In genomic region chr7:18792866-18793595, GRCh38 we compare ENCODE assay signal across 15 cellular contexts.
A peak's percentile ranks its signal among the peaks of the same experiment; 100 is the strongest.
DNase-seq lines count a peak whose midpoint lies in the region; TF ChIP-seq lines count a peak whose summit lies in the region.
"Had no signal": no experiment of that assay in that cellular context is flagged by ENCODE, and none has a peak within 500 bp of the region (broad histone marks: within the 10 kb centered on the region; RNA-seq: fewer than 3 reads in every experiment).

No MANE protein-coding gene starts in this region.

- no peak overlapping the region for H3K4me3 Mint-ChIP-seq in nephron
- H3K4me3 Mint-ChIP-seq in CD4-positive, alpha-beta memory T cell: no peak overlapping the region
- H3K4me3 Mint-ChIP-seq: activated naive CD8-positive, alpha-beta T cell treated with anti-CD3 and anti-CD28 coated beads, Interleukin-2, amount 10 ng/mL, durations not matched to agents 7 days and 5 days; dendritic cell treated with granulocyte-macrophage colony-stimulating factor and Interleukin-4, amounts not matched to agents 40 ng/mL and 50 ng/mL, for 4 days; natural killer cell had no signal

- TF ChIP-seq CTCF in AG04449 (IDR thresholded peaks at IDR 0.05; ENCODE audit: insufficient read depth, low read length, missing control alignments) (no peak), esophagus muscularis mucosa (IDR thresholded peaks at IDR 0.05) (no peak), nephron (IDR thresholded peaks at IDR 0.05; ENCODE audit: unreplicated experiment in 3 of 3) (no peak)

- no peaks in the 10 kb centered on the region for H3K36me3 ChIP-seq in esophagus muscularis mucosa
- no peaks in the 10 kb centered on the region for H3K36me3 ChIP-seq in CD4-positive, alpha-beta memory T cell (ENCODE audit: insufficient read depth, low read length)

- H3K27ac ChIP-seq in esophagus muscularis mucosa (replicated peaks in 1 of 4): peak overlapping the region; percentile 57 to 69 (median 63)
- H3K27ac ChIP-seq in CD4-positive, alpha-beta memory T cell (ENCODE audit: low read depth, low read length): no peak overlapping the region
- H3K27ac ChIP-seq: skin epidermis, testis had no signal

- CTCF ChIA-PET in AG04449 (lab: Yijun Ruan, JAX): interaction anchor here (1.2 to 1.5 kb wide), 2 partner anchors 127 to 440 kb away, joined by 3 to 4 read pairs; no protein-coding TSS in a partner anchor
- CTCF ChIA-PET in CD4-positive, alpha-beta memory T cell (lab: Charles Lee; ENCODE audit: partially characterized antibody): no interaction called here

- H3K27ac Mint-ChIP-seq in nephron: peak overlapping the region; percentile 9 to 78 (median 13)
- peak overlapping the region in 1 of 7 donors; percentile 16 for H3K27ac Mint-ChIP-seq in CD4-positive, alpha-beta memory T cell
- H3K27ac Mint-ChIP-seq: activated naive CD8-positive, alpha-beta T cell treated with anti-CD3 and anti-CD28 coated beads, Interleukin-2, amount 10 ng/mL, durations not matched to agents 7 days and 5 days; dendritic cell treated with granulocyte-macrophage colony-stimulating factor and Interleukin-4, amounts not matched to agents 40 ng/mL and 50 ng/mL, for 4 days; natural killer cell had no signal

- H3K27me3 ChIP-seq in esophagus muscularis mucosa: no peaks in the 10 kb centered on the region
- H3K27me3 ChIP-seq in CD4-positive, alpha-beta memory T cell (ENCODE audit: insufficient read depth, low read length): no peaks in the 10 kb centered on the region
- H3K27me3 ChIP-seq: testis had no signal

- no peak for TF ChIP-seq POLR2A in esophagus muscularis mucosa (IDR thresholded peaks at IDR 0.05; ENCODE audit: low read depth)

- H3K9me3 ChIP-seq in esophagus muscularis mucosa: no peaks in the 10 kb centered on the region
- no peaks in the 10 kb centered on the region for H3K9me3 ChIP-seq in CD4-positive, alpha-beta memory T cell (ENCODE audit: control insufficient read depth in 1 of 2, low read length in 2 of 2)
- H3K9me3 ChIP-seq: Caco-2, testis had no signal

- H3K4me1 ChIP-seq in esophagus muscularis mucosa: peaks cover 0 to 31% (median 25%) of the 10 kb centered on the region in 4 donors
- H3K4me1 ChIP-seq in CD4-positive, alpha-beta memory T cell (ENCODE audit: insufficient read depth, low read length): no peaks in the 10 kb centered on the region
- H3K4me1 ChIP-seq: Caco-2, testis had no signal

- H3K4me3 ChIP-seq in AG04449 (ENCODE audit: low read depth, low read length): no peak overlapping the region
- H3K4me3 ChIP-seq in esophagus muscularis mucosa: peak overlapping the region in 3 of 4 donors; percentile 17 to 34 (median 24)
- H3K4me3 ChIP-seq in CD4-positive, alpha-beta memory T cell (ENCODE audit: low read length in 2 of 2): no peak overlapping the region
- H3K4me3 ChIP-seq: skin epidermis, testis had no signal

- H3K27me3 Mint-ChIP-seq in nephron (ENCODE audit: low read depth): no peaks in the 10 kb centered on the region
- H3K27me3 Mint-ChIP-seq in CD4-positive, alpha-beta memory T cell: no peaks in the 10 kb centered on the region
- H3K27me3 Mint-ChIP-seq: activated naive CD8-positive, alpha-beta T cell treated with anti-CD3 and anti-CD28 coated beads, Interleukin-2, amount 10 ng/mL, durations not matched to agents 7 days and 5 days; dendritic cell treated with granulocyte-macrophage colony-stimulating factor and Interleukin-4, amounts not matched to agents 40 ng/mL and 50 ng/mL, for 4 days had no signal

- peaks cover 16% of the 10 kb centered on the region for H3K4me1 Mint-ChIP-seq in nephron
- H3K4me1 Mint-ChIP-seq in CD4-positive, alpha-beta memory T cell: no peaks in the 10 kb centered on the region
- H3K4me1 Mint-ChIP-seq: activated naive CD8-positive, alpha-beta T cell treated with anti-CD3 and anti-CD28 coated beads, Interleukin-2, amount 10 ng/mL, durations not matched to agents 7 days and 5 days; natural killer cell had no signal

- intact Hi-C loops in esophagus muscularis mucosa (cut with DNase I): no loop called here
- intact Hi-C loops in CD4-positive, alpha-beta memory T cell (cut with micrococcal nuclease): no loop called here

- peaks cover 5% of the 10 kb centered on the region for H3K9me3 Mint-ChIP-seq in nephron
- peaks cover 0 to 15% (median 7%) of the 10 kb centered on the region in 8 donors for H3K9me3 Mint-ChIP-seq in CD4-positive, alpha-beta memory T cell
- H3K9me3 Mint-ChIP-seq: activated naive CD8-positive, alpha-beta T cell treated with anti-CD3 and anti-CD28 coated beads, Interleukin-2, amount 10 ng/mL, durations not matched to agents 7 days and 5 days had no signal

- POLR2A ChIA-PET in AG04449 (lab: Yijun Ruan, JAX): no interaction called here
- POLR2A ChIA-PET in CD4-positive, alpha-beta memory T cell (lab: Charles Lee; ENCODE audit: partially characterized antibody): no interaction called here

- DNase-seq in AG04449 (ENCODE audit: low read depth, low spot score) (peak; percentile 45), SHP77 (lab: John Stamatoyannopoulos, UW) (peak; percentile 49 to 61), esophagus muscularis mucosa (ENCODE audit: extremely low spot score) (no peak), HPDE6-E6E7 (ENCODE audit: extremely low spot score) (no peak), hippocampal formation (lab: John Stamatoyannopoulos, UW) (no peak), NCI-H2171 treated with DMSO at 0.1 percent for 48 hours (lab: John Stamatoyannopoulos, UW) (no peak)
- DNase-seq in CD4-positive, alpha-beta memory T cell: no peak
- DNase-seq: activated naive CD8-positive, alpha-beta T cell treated with anti-CD3 and anti-CD28 coated beads, Interleukin-2, amount 10 ng/mL, durations not matched to agents 7 days and 5 days; Caco-2; MM.1S; natural killer cell; testis had no signal

- no peaks in the 10 kb centered on the region for H3K36me3 Mint-ChIP-seq in nephron (ENCODE audit: low read depth)
- no peaks in the 10 kb centered on the region for H3K36me3 Mint-ChIP-seq in CD4-positive, alpha-beta memory T cell
- H3K36me3 Mint-ChIP-seq: activated naive CD8-positive, alpha-beta T cell treated with anti-CD3 and anti-CD28 coated beads, Interleukin-2, amount 10 ng/mL, durations not matched to agents 7 days and 5 days; natural killer cell had no signal

- TF ChIP-seq EP300 in esophagus muscularis mucosa (IDR thresholded peaks at IDR 0.05): no peak

- 54% methylated on average over 13 of the region's 13 CpGs for WGBS in esophagus muscularis mucosa

Comparison
In these comparisons a context has a peak if more than half of its experiments do, and no peak if none do; other contexts are left out.
1. DNase-seq: peak in AG04449 (single experiment) and SHP77 (2 of 2); none in esophagus muscularis mucosa (single experiment), HPDE6-E6E7 (single experiment), CD4-positive, alpha-beta memory T cell (0 of 5), hippocampal formation (0 of 2) and NCI-H2171 treated with DMSO at 0.1 percent for 48 hours (single experiment).
2. H3K4me3 ChIP-seq: peak in esophagus muscularis mucosa (3 of 4); none in AG04449 (single experiment) and CD4-positive, alpha-beta memory T cell (0 of 2).